8 cellular contexts compared by ENCODE assay signal in the genomic region with DNA sequence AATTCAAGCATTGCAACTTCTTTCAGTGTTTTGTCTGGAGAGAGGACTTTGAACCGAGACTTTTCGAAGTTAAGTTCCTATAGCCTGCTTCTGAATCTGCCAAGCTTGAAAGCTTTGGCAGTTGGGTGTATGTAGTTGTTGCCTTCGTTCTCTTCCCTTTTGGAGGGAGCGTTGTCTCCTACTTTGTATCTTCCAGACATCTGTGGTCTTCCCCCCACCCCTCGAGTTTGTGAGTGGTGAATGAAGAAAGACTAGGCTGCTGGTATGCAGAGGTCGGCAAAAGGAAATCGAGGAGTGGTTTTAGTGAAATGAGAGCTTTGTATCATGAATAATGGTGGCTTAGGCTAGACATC. TPM values are rescaled to one million over a fixed set of nuclear protein-coding genes. Genes with fewer than 3 reads are reported as not detected.
DNase-seq lines count a peak whose midpoint lies in the region; ATAC-seq, FAIRE-seq and TF ChIP-seq lines count a peak whose summit lies in the region.

No MANE protein-coding gene starts in this region.

- peak; percentile 50 for FAIRE-seq in GM12892 (lab: Jason Lieb, UNC)

- CTCF ChIA-PET in HEK293T (lab: Yijun Ruan, JAX) = no interaction called here

- peak overlapping the region; percentile 38 for H3K27ac ChIP-seq in ACC112 (ENCODE audit: low read depth, low read length)
- H3K27ac ChIP-seq in RWPE2 (ENCODE audit: poor library complexity, severe bottlenecking) = peak overlapping the region; percentile 69
- H3K27ac ChIP-seq in lung (ENCODE audit: low read depth in 1 of 2, low read length in 1 of 2) = peak overlapping the region; percentile 69 to 91
- peak overlapping the region; percentile 99 for H3K27ac ChIP-seq in thyroid gland

- no peak overlapping the region for H2AFZ ChIP-seq in ACC112 (ENCODE audit: low read length, unreplicated experiment)

- intact Hi-C loops in thyroid gland (cut with DNase I) = loop anchor here (10.0 kb wide), 1 partner anchor 616 kb away; no protein-coding TSS in a partner anchor

- peaks cover 61% of the 10 kb centered on the region for H3K79me2 ChIP-seq in ACC112 (ENCODE audit: control insufficient read depth, insufficient read depth, low read length, unreplicated experiment)

- no peak for TF ChIP-seq CTCF in RWPE2 (IDR thresholded peaks at IDR 0.05; ENCODE audit: poor library complexity, severe bottlenecking)
- no peak for TF ChIP-seq CTCF in lung (IDR thresholded peaks at IDR 0.05; ENCODE audit: control extremely low read depth, extremely low read depth)
- TF ChIP-seq CTCF in thyroid gland (IDR thresholded peaks at IDR 0.05) = no peak

- DNase-seq in GM12892 (ENCODE audit: insufficient read length) = no peak
- DNase-seq in RWPE2 (ENCODE audit: low spot score) = no peak
- peak; percentile 52 for DNase-seq in cerebellar cortex (ENCODE audit: low spot score)
- no peak for DNase-seq in lung (ENCODE audit: low spot score)
- peak; percentile 22 to 30 for DNase-seq in thyroid gland
- no peak for DNase-seq in HEK293T (ENCODE audit: extremely low spot score)
- DNase-seq in epidermal melanocyte (ENCODE audit: insufficient read length, low spot score) = no peak

- no peaks in the 10 kb centered on the region for H3K27me3 ChIP-seq in ACC112 (ENCODE audit: insufficient read depth, low read length)
- no peaks in the 10 kb centered on the region for H3K27me3 ChIP-seq in RWPE2 (ENCODE audit: insufficient read depth, poor library complexity, severe bottlenecking)
- H3K27me3 ChIP-seq in lung (ENCODE audit: control insufficient read depth, insufficient read depth) = no peaks in the 10 kb centered on the region
- H3K27me3 ChIP-seq in thyroid gland = no peaks in the 10 kb centered on the region

- H3K4me1 ChIP-seq in ACC112 (ENCODE audit: control insufficient read depth, insufficient read depth, low read length, unreplicated experiment) (peaks cover 19% of the 10 kb centered on the region), RWPE2 (ENCODE audit: insufficient read depth, poor library complexity, severe bottlenecking) (peaks cover 25% of the 10 kb centered on the region), lung (ENCODE audit: control insufficient read depth in 2 of 2, insufficient read depth in 2 of 2, low read length in 2 of 2) (peaks cover 4 to 10% of the 10 kb centered on the region in 2 donors), thyroid gland (peaks cover 32 to 38% of the 10 kb centered on the region in 2 donors)

- peak; percentile 10 for ATAC-seq in RWPE2 (ENCODE audit: low read depth)
- ATAC-seq in lung (ENCODE audit: insufficient read depth, low FRiP score) = no peak

- POLR2A ChIA-PET in HEK293T (lab: Yijun Ruan, JAX) = interaction anchor here (2.8 to 4.1 kb wide), 2 partner anchors 12 to 41 kb away, joined by 13 to 28 read pairs; no protein-coding TSS in a partner anchor

- WGBS in lung, 2 donors = 0 to 1% methylated on average over 7 of the region's 7 CpGs
- WGBS in thyroid gland, 2 donors = 0 to 2% methylated on average over 7 of the region's 7 CpGs

- H3K36me3 ChIP-seq in ACC112 (ENCODE audit: insufficient read depth, low read length) = no peaks in the 10 kb centered on the region
- peaks cover 3% of the 10 kb centered on the region; the same call in 1 of the 2 replicates for H3K36me3 ChIP-seq in RWPE2 (ENCODE audit: low read depth)
- no peaks in the 10 kb centered on the region for H3K36me3 ChIP-seq in lung (ENCODE audit: control insufficient read depth in 2 of 2, insufficient read depth in 2 of 2, low read length in 2 of 2)
- H3K36me3 ChIP-seq in thyroid gland = no peaks in the 10 kb centered on the region

- TF ChIP-seq POLR2A in GM12892 (IDR thresholded peaks at IDR 0.05; ENCODE audit: low read depth, low read length) = no peak
- peak in 1 of 2 donors; percentile 8 for TF ChIP-seq POLR2A in thyroid gland (IDR thresholded peaks at IDR 0.05)

- H3K4me3 ChIP-seq in ACC112 (ENCODE audit: low read depth, low read length) (peak overlapping the region; percentile 93), RWPE2 (ENCODE audit: severe bottlenecking) (peak overlapping the region; percentile 98), lung (peak overlapping the region; percentile 44), thyroid gland (replicated peaks in 1 of 3) (peak overlapping the region in 2 of 3 donors; percentile 85 to 97)

- H3K9me3 ChIP-seq in RWPE2 (ENCODE audit: severe bottlenecking) (no peaks in the 10 kb centered on the region), lung (ENCODE audit: control insufficient read depth in 2 of 2, insufficient read depth in 1 of 2, low read length in 1 of 2) (no peaks in the 10 kb centered on the region), thyroid gland (no peaks in the 10 kb centered on the region)

TF ChIP-seq in HEK293T, 16 proteins besides CTCF, POLR2A, EP300 and RAD21:
- no peak for TF ChIP-seq SP1 (IDR thresholded peaks at IDR 0.05)
- TF ChIP-seq SUZ12 (IDR thresholded peaks at IDR 0.05) = no peak
- TF ChIP-seq ELF4 (IDR thresholded peaks at IDR 0.05) = no peak
- TF ChIP-seq HDGF (IDR thresholded peaks at IDR 0.05; ENCODE audit: borderline replicate concordance) = no peak
- no peak for TF ChIP-seq L3MBTL2 (conservative IDR thresholded peaks at IDR 0.05)
- TF ChIP-seq, protein P1, sequence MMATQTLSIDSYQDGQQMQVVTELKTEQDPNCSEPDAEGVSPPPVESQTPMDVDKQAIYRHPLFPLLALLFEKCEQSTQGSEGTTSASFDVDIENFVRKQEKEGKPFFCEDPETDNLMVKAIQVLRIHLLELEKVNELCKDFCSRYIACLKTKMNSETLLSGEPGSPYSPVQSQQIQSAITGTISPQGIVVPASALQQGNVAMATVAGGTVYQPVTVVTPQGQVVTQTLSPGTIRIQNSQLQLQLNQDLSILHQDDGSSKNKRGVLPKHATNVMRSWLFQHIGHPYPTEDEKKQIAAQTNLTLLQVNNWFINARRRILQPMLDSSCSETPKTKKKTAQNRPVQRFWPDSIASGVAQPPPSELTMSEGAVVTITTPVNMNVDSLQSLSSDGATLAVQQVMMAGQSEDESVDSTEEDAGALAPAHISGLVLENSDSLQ (IDR thresholded peaks at IDR 0.05) = no peak
- TF ChIP-seq ARNT (IDR thresholded peaks at IDR 0.05) = no peak
- no peak for TF ChIP-seq ZNF384 (IDR thresholded peaks at IDR 0.05)
- no peak for TF ChIP-seq CTBP1 (IDR thresholded peaks at IDR 0.05; ENCODE audit: borderline replicate concordance)

RNA-seq across cellular contexts. Expression of a gene that starts 1.3 kb away (rescaled TPM):
- 86.8 TPM for polyA plus RNA-seq in GM12892 (2012; ENCODE audit: missing spikeins)
- total RNA-seq in lung (100 to 1,000 TPM; 424 to 631 TPM), thyroid gland (100 to 1,000 TPM; 454 to 784 (median 579) TPM)
- 100 to 1,000 TPM in 1 of 2 donors, 10 to 100 TPM in 1; 90.3 to 207 TPM for polyA plus RNA-seq in lung

Comparison
In these comparisons a context has a peak if more than half of its experiments do, and no peak if none do; other contexts are left out.
1. H3K27ac ChIP-seq: peak in every context shown above with its lines; median percentile 99 in thyroid gland; 80 in lung; 69 in RWPE2; 38 in ACC112.
2. H3K4me3 ChIP-seq: peak in every context shown above with its lines; median percentile 98 in RWPE2; 93 in ACC112; 91 in thyroid gland; 44 in lung.
3. DNase-seq: peak in cerebellar cortex (single experiment) and thyroid gland (2 of 2); none in GM12892 (single experiment), RWPE2 (single experiment), lung (single experiment), HEK293T (single experiment) and epidermal melanocyte (single experiment).